ENCODE assay signal across 24 cellular contexts in the genomic region with DNA sequence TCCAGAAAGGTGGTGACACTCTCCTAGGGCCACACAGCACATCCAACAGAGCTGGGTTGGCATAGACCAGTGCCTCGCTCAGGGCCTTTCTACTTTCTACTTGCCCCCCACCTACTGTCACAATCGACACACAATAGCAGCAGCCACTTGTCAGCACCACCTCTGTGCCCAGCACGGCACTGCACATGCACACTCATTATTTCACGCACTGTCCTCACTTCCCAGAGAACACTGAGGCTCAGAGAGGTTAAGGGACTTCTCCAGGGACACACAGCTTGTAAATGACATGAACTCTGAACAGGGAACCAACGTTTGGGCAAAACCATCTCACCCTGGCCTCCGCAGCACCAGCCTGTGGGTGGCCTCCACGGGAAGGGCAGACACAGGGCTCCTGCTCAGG.
DNase-seq lines count a peak whose midpoint lies in the region; ATAC-seq and TF ChIP-seq lines count a peak whose summit lies in the region.
"Had no signal": no experiment of that assay in that cellular context is flagged by ENCODE, and none has a peak within 500 bp of the region (broad histone marks: within the 10 kb centered on the region; RNA-seq: fewer than 3 reads in every experiment).

No MANE protein-coding gene starts in this region.

- peaks cover 57% of the 10 kb centered on the region for H4K20me1 ChIP-seq in osteoblast (ENCODE audit: insufficient read depth, low read length)

- H3K27me3 Mint-ChIP-seq in activated naive CD8-positive, alpha-beta T cell treated with anti-CD3 and anti-CD28 coated beads, Interleukin-2, amount 10 ng/mL, durations not matched to agents 7 days and 5 days = no peaks in the 10 kb centered on the region
- no peaks in the 10 kb centered on the region for H3K27me3 Mint-ChIP-seq in activated naive CD8-positive, alpha-beta T cell treated with anti-CD3 and anti-CD28 coated beads, Interleukin-2, amount 50 U/mL, for 24 hours
- no peaks in the 10 kb centered on the region for H3K27me3 Mint-ChIP-seq in chondrocyte (ENCODE audit: low read depth)
- H3K27me3 Mint-ChIP-seq: activated CD4-positive, alpha-beta T cell treated with anti-CD3 and anti-CD28 coated beads, Interleukin-2, amount 10 ng/mL, durations not matched to agents 24 days and 14 days; activated naive CD4-positive, alpha-beta T cell treated with anti-CD3 and anti-CD28 coated beads, Interleukin-2, amount 10 ng/mL, durations not matched to agents 7 days and 5 days had no signal

- peaks cover 6% of the 10 kb centered on the region for H3K36me3 Mint-ChIP-seq in activated naive CD8-positive, alpha-beta T cell treated with anti-CD3 and anti-CD28 coated beads, Interleukin-2, amount 10 ng/mL, durations not matched to agents 7 days and 5 days
- no peaks in the 10 kb centered on the region for H3K36me3 Mint-ChIP-seq in activated naive CD8-positive, alpha-beta T cell treated with anti-CD3 and anti-CD28 coated beads, Interleukin-2, amount 50 U/mL, for 24 hours (ENCODE audit: low read depth)
- no peaks in the 10 kb centered on the region for H3K36me3 Mint-ChIP-seq in chondrocyte (ENCODE audit: low read depth)

- no peaks in the 10 kb centered on the region for H3K9me3 ChIP-seq in osteoblast (ENCODE audit: low read depth, low read length)
- H3K9me3 ChIP-seq in upper lobe of left lung = no peaks in the 10 kb centered on the region
- H3K9me3 ChIP-seq: heart right ventricle had no signal

- 59 to 63% methylated on average over 5 to 7 of the region's 7 CpGs for WGBS in upper lobe of left lung, 2 donors

- POLR2A ChIA-PET in activated naive CD8-positive, alpha-beta T cell treated with anti-CD3 and anti-CD28 coated beads, Interleukin-2, amount 10 ng/mL, durations not matched to agents 7 days and 5 days (lab: Charles Lee) = no interaction called here

- ATAC-seq in activated naive CD8-positive, alpha-beta T cell treated with anti-CD3 and anti-CD28 coated beads, Interleukin-2, amount 10 ng/mL, durations not matched to agents 7 days and 5 days (ENCODE audit: low read depth) = no peak
- no peak for ATAC-seq in activated naive CD8-positive, alpha-beta T cell treated with anti-CD3 and anti-CD28 coated beads, Interleukin-2, amount 50 U/mL, for 24 hours
- ATAC-seq in upper lobe of left lung (ENCODE audit: low FRiP score in 2 of 2) (no peak), GM19452 (IDR thresholded peaks at IDR 0.05; ENCODE audit: unreplicated experiment) (no peak)

- no peaks in the 10 kb centered on the region for H3K27me3 ChIP-seq in osteoblast (ENCODE audit: insufficient read depth, low read length)
- no peaks in the 10 kb centered on the region for H3K27me3 ChIP-seq in upper lobe of left lung
- H3K27me3 ChIP-seq: brain microvascular endothelial cell, dorsolateral prefrontal cortex, heart right ventricle had no signal

- peaks cover 20% of the 10 kb centered on the region for H3K36me3 ChIP-seq in osteoblast (ENCODE audit: insufficient read depth, low read length)
- H3K36me3 ChIP-seq in upper lobe of left lung = peaks cover 0 to 5% (median 0%) of the 10 kb centered on the region in 4 donors

- peaks cover 24% of the 10 kb centered on the region for H3K4me1 Mint-ChIP-seq in activated naive CD8-positive, alpha-beta T cell treated with anti-CD3 and anti-CD28 coated beads, Interleukin-2, amount 10 ng/mL, durations not matched to agents 7 days and 5 days
- peaks cover 2% of the 10 kb centered on the region for H3K4me1 Mint-ChIP-seq in activated naive CD8-positive, alpha-beta T cell treated with anti-CD3 and anti-CD28 coated beads, Interleukin-2, amount 50 U/mL, for 24 hours
- peaks cover 92% of the 10 kb centered on the region for H3K4me1 Mint-ChIP-seq in chondrocyte (ENCODE audit: low read depth)

- H3K79me2 ChIP-seq in osteoblast (ENCODE audit: insufficient read depth, low read length) = peaks cover 93% of the 10 kb centered on the region

- H3K4me3 ChIP-seq in osteoblast (ENCODE audit: insufficient read depth, low read length) = no peak overlapping the region
- no peak overlapping the region for H3K4me3 ChIP-seq in upper lobe of left lung
- H3K4me3 ChIP-seq: dorsolateral prefrontal cortex, heart right ventricle, SK-N-MC had no signal

- H3K4me2 ChIP-seq in osteoblast (ENCODE audit: insufficient read depth, low read length) = peak overlapping the region; percentile 18

- H3K4me1 ChIP-seq in osteoblast (ENCODE audit: insufficient read depth, low read length) = peaks cover 93% of the 10 kb centered on the region
- H3K4me1 ChIP-seq in upper lobe of left lung = peaks cover 93 to 100% (median 94%) of the 10 kb centered on the region in 4 donors

- no peak for TF ChIP-seq POLR2A in upper lobe of left lung (IDR thresholded peaks at IDR 0.05)

- TF ChIP-seq CTCF in chondrocyte (IDR thresholded peaks at IDR 0.05) (no peak), osteoblast (IDR thresholded peaks at IDR 0.05; ENCODE audit: extremely low read depth, low read depth, low read length) (no peak), upper lobe of left lung (IDR thresholded peaks at IDR 0.05) (no peak)

- H3K27ac ChIP-seq in osteoblast (ENCODE audit: low read depth, low read length) (peak overlapping the region; percentile 92), upper lobe of left lung (peak overlapping the region; percentile 85 to 90 (median 88))
- H3K27ac ChIP-seq: SK-N-MC had no signal

- peak overlapping the region; percentile 25 for H3K27ac Mint-ChIP-seq in activated naive CD8-positive, alpha-beta T cell treated with anti-CD3 and anti-CD28 coated beads, Interleukin-2, amount 10 ng/mL, durations not matched to agents 7 days and 5 days
- no peak overlapping the region for H3K27ac Mint-ChIP-seq in activated naive CD8-positive, alpha-beta T cell treated with anti-CD3 and anti-CD28 coated beads, Interleukin-2, amount 50 U/mL, for 24 hours
- peak overlapping the region; percentile 87 for H3K27ac Mint-ChIP-seq in chondrocyte (ENCODE audit: unreplicated experiment)
- H3K27ac Mint-ChIP-seq: activated CD4-positive, alpha-beta T cell treated with anti-CD3 and anti-CD28 coated beads, Interleukin-2, amount 10 ng/mL, durations not matched to agents 24 days and 14 days; activated naive CD4-positive, alpha-beta T cell treated with anti-CD3 and anti-CD28 coated beads, Interleukin-2, amount 10 ng/mL, durations not matched to agents 7 days and 5 days had no signal

- H2AFZ ChIP-seq in osteoblast (ENCODE audit: low read length) = no peak overlapping the region

- no peak overlapping the region for H3K4me3 Mint-ChIP-seq in activated naive CD8-positive, alpha-beta T cell treated with anti-CD3 and anti-CD28 coated beads, Interleukin-2, amount 10 ng/mL, durations not matched to agents 7 days and 5 days
- no peak overlapping the region for H3K4me3 Mint-ChIP-seq in activated naive CD8-positive, alpha-beta T cell treated with anti-CD3 and anti-CD28 coated beads, Interleukin-2, amount 50 U/mL, for 24 hours
- H3K4me3 Mint-ChIP-seq in chondrocyte (ENCODE audit: unreplicated experiment) = no peak overlapping the region
- H3K4me3 Mint-ChIP-seq: activated CD4-positive, alpha-beta T cell treated with anti-CD3 and anti-CD28 coated beads, Interleukin-2, amount 10 ng/mL, durations not matched to agents 24 days and 14 days; activated naive CD4-positive, alpha-beta T cell treated with anti-CD3 and anti-CD28 coated beads, Interleukin-2, amount 10 ng/mL, durations not matched to agents 7 days and 5 days; CD14-positive monocyte; nephron progenitor cell had no signal

- H3K9me3 Mint-ChIP-seq in activated naive CD8-positive, alpha-beta T cell treated with anti-CD3 and anti-CD28 coated beads, Interleukin-2, amount 10 ng/mL, durations not matched to agents 7 days and 5 days = no peaks in the 10 kb centered on the region
- no peaks in the 10 kb centered on the region for H3K9me3 Mint-ChIP-seq in activated naive CD8-positive, alpha-beta T cell treated with anti-CD3 and anti-CD28 coated beads, Interleukin-2, amount 50 U/mL, for 24 hours
- no peaks in the 10 kb centered on the region for H3K9me3 Mint-ChIP-seq in chondrocyte (ENCODE audit: low read depth)
- H3K9me3 Mint-ChIP-seq: activated CD4-positive, alpha-beta T cell treated with anti-CD3 and anti-CD28 coated beads, Interleukin-2, amount 10 ng/mL, durations not matched to agents 24 days and 14 days; activated naive CD4-positive, alpha-beta T cell treated with anti-CD3 and anti-CD28 coated beads, Interleukin-2, amount 10 ng/mL, durations not matched to agents 7 days and 5 days; CD14-positive monocyte; nephron progenitor cell had no signal

- no peak for TF ChIP-seq EP300 in upper lobe of left lung (IDR thresholded peaks at IDR 0.05)

- no peak for DNase-seq in activated naive CD8-positive, alpha-beta T cell treated with anti-CD3 and anti-CD28 coated beads, Interleukin-2, amount 10 ng/mL, durations not matched to agents 7 days and 5 days
- no peak for DNase-seq in activated naive CD8-positive, alpha-beta T cell treated with anti-CD3 and anti-CD28 coated beads, Interleukin-2, amount 50 U/mL, for 24 hours
- DNase-seq in chondrocyte (ENCODE audit: low spot score) = no peak
- DNase-seq in osteoblast (ENCODE audit: insufficient read length, low spot score, missing footprints) = no peak
- DNase-seq in upper lobe of left lung = no peak
- DNase-seq in activated CD4-positive, alpha-beta T cell treated with anti-CD3 and anti-CD28 coated beads for 4 hours = no peak
- DNase-seq in COLO668 (lab: John Stamatoyannopoulos, UW; ENCODE audit: unreplicated experiment) = no peak
- DNase-seq: activated CD4-positive, alpha-beta T cell treated with anti-CD3 and anti-CD28 coated beads, Interleukin-2, amount 10 ng/mL, durations not matched to agents 24 days and 14 days; activated naive CD4-positive, alpha-beta T cell treated with anti-CD3 and anti-CD28 coated beads, Interleukin-2, amount 10 ng/mL, durations not matched to agents 7 days and 5 days; brain microvascular endothelial cell; DMS153; dorsolateral prefrontal cortex; erythroblast; HCEC 1CT; heart right ventricle; Kasumi-1; NCI-H1105 treated with DMSO at 0.1 percent for 48 hours; NCI-H2171 treated with DMSO at 0.1 percent for 48 hours; nephron progenitor cell; OCI-M1; T-helper 9 cell had no signal
